In the genomic region with DNA sequence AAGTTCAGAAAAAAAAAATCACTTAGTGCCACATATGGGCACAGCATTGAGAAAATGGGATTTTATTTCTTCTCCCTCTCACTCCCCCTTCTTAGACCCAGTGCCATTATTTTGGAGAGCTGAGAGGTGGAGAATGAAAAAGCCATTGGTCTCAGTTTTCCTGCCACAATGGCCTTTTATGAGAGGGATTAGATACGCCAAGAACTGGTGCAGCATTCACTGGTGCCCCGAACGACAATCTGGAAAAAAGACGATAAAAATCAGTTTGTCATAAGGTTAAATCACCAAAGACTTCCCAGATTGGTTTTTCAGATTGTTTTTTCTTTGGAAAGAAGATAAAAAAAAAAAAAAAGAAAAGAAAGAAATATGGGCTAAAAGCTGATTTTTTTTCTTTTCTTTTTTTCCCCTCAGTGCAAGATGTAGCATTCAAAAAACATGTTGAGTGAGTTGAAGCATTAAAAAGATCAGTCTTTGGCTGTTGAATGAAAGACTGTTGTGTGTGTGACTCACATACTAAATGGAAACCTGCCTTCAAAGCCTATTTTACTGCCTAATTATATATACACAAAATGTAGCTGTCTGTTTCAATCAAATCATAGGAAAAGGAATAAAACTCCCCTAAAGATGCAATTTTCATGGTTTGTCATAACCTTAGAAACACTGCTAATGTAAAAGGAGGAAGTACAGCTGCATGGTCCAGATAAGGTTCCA, we compare ENCODE assay signal across 20 cellular contexts. TPM values are rescaled to one million over a fixed set of nuclear protein-coding genes. Genes with fewer than 3 reads are reported as not detected.
DNase-seq lines count a peak whose midpoint lies in the region; ATAC-seq and TF ChIP-seq lines count a peak whose summit lies in the region.
"Had no signal": no experiment of that assay in that cellular context is flagged by ENCODE, and none has a peak within 500 bp of the region (broad histone marks: within the 10 kb centered on the region; RNA-seq: fewer than 3 reads in every experiment).

No MANE protein-coding gene starts in this region.

- no peak for ATAC-seq in HG03108 (IDR thresholded peaks at IDR 0.05; ENCODE audit: unreplicated experiment)
- ATAC-seq: activated T-cell treated with anti-CD3 and anti-CD28 coated beads, Interleukin-2, amount 50 U/mL, for 4 hours; esophagus mucosa; HCT116; heart left ventricle; naive thymus-derived CD4-positive, alpha-beta T cell had no signal

- H3K4me1 Mint-ChIP-seq in activated T-helper 1 cell treated with anti-CD3 and anti-CD28 coated beads, Interleukin-12 subunit alpha, Interleukin-12 subunit beta, Interleukin-2, Interleukin-4 antibody, amounts not matched to agents 30 ng/mL and 10 ng/mL and 1 ng/mL, durations not matched to agents 14 hours and 24 hours and 36 hours (ENCODE audit: low read depth), result no peaks in the 10 kb centered on the region
- H3K4me1 Mint-ChIP-seq: activated CD4-positive, alpha-beta memory T cell treated with anti-CD3 and anti-CD28 coated beads, Interleukin-2, amount 10 ng/mL, durations not matched to agents 7 days and 5 days; activated naive CD8-positive, alpha-beta T cell treated with anti-CD3 and anti-CD28 coated beads for 36 hours had no signal

- no peaks in the 10 kb centered on the region for H3K27me3 ChIP-seq in BE2C
- H3K27me3 ChIP-seq: dorsolateral prefrontal cortex, heart left ventricle, testis had no signal

- H3K27me3 Mint-ChIP-seq in activated T-helper 1 cell treated with anti-CD3 and anti-CD28 coated beads, Interleukin-12 subunit alpha, Interleukin-12 subunit beta, Interleukin-2, Interleukin-4 antibody, amounts not matched to agents 30 ng/mL and 10 ng/mL and 1 ng/mL, durations not matched to agents 14 hours and 24 hours and 36 hours (ENCODE audit: insufficient read depth), result no peaks in the 10 kb centered on the region
- H3K27me3 Mint-ChIP-seq: activated CD4-positive, alpha-beta memory T cell treated with anti-CD3 and anti-CD28 coated beads, Interleukin-2, amount 10 ng/mL, durations not matched to agents 7 days and 5 days; progenitor cell of endocrine pancreas had no signal

- no peak overlapping the region for H3K4me3 ChIP-seq in BE2C (ENCODE audit: low read depth, low read length)
- H3K4me3 ChIP-seq: heart left ventricle, lung, testis had no signal

- peaks cover 14% of the 10 kb centered on the region for H3K4me1 ChIP-seq in BE2C
- H3K4me1 ChIP-seq: testis had no signal

- TF ChIP-seq CTCF in BE2C (IDR thresholded peaks at IDR 0.05; ENCODE audit: low read depth, low read length), result no peak

- no peaks in the 10 kb centered on the region for H3K36me3 Mint-ChIP-seq in activated T-helper 1 cell treated with anti-CD3 and anti-CD28 coated beads, Interleukin-12 subunit alpha, Interleukin-12 subunit beta, Interleukin-2, Interleukin-4 antibody, amounts not matched to agents 30 ng/mL and 10 ng/mL and 1 ng/mL, durations not matched to agents 14 hours and 24 hours and 36 hours (ENCODE audit: low read depth)
- H3K36me3 Mint-ChIP-seq: activated naive CD8-positive, alpha-beta T cell treated with anti-CD3 and anti-CD28 coated beads for 36 hours; naive thymus-derived CD4-positive, alpha-beta T cell had no signal

- no peak overlapping the region for H3K4me3 Mint-ChIP-seq in activated T-helper 1 cell treated with anti-CD3 and anti-CD28 coated beads, Interleukin-12 subunit alpha, Interleukin-12 subunit beta, Interleukin-2, Interleukin-4 antibody, amounts not matched to agents 30 ng/mL and 10 ng/mL and 1 ng/mL, durations not matched to agents 14 hours and 24 hours and 36 hours
- H3K4me3 Mint-ChIP-seq: activated CD4-positive, alpha-beta memory T cell treated with anti-CD3 and anti-CD28 coated beads, Interleukin-2, amount 10 ng/mL, durations not matched to agents 7 days and 5 days; activated naive CD8-positive, alpha-beta T cell treated with anti-CD3 and anti-CD28 coated beads for 36 hours; activated T-cell treated with anti-CD3 and anti-CD28 coated beads, Interleukin-2, amount 50 U/mL, for 4 hours; naive thymus-derived CD4-positive, alpha-beta T cell; T-helper 1 cell treated with Interleukin-12 subunit alpha and Interleukin-12 subunit beta and Interleukin-4 antibody, amounts not matched to agents 30 μg/mL and 1 μg/mL, for 36 hours had no signal

- no peaks in the 10 kb centered on the region for H3K9me3 ChIP-seq in BE2C
- H3K9me3 ChIP-seq: heart left ventricle, testis had no signal

- intact Hi-C loops in activated T-helper 1 cell treated with anti-CD3 and anti-CD28 coated beads, Interleukin-12 subunit alpha, Interleukin-12 subunit beta, Interleukin-2, Interleukin-4 antibody, amounts not matched to agents 30 ng/mL and 10 ng/mL and 1 ng/mL, durations not matched to agents 14 hours and 24 hours and 36 hours (cut with micrococcal nuclease), result no loop called here

- in situ Hi-C loops in SK-MEL-5 (cut with HindIII; ENCODE audit: low pct_unique_long_range_greater_than_20kb, low sequenced_read_pairs), result no loop called here

- no peaks in the 10 kb centered on the region for H3K36me3 ChIP-seq in BE2C
- H3K36me3 ChIP-seq: heart left ventricle had no signal

- peaks cover 3% of the 10 kb centered on the region for H3K9me3 Mint-ChIP-seq in activated T-helper 1 cell treated with anti-CD3 and anti-CD28 coated beads, Interleukin-12 subunit alpha, Interleukin-12 subunit beta, Interleukin-2, Interleukin-4 antibody, amounts not matched to agents 30 ng/mL and 10 ng/mL and 1 ng/mL, durations not matched to agents 14 hours and 24 hours and 36 hours
- H3K9me3 Mint-ChIP-seq: activated CD4-positive, alpha-beta memory T cell treated with anti-CD3 and anti-CD28 coated beads, Interleukin-2, amount 10 ng/mL, durations not matched to agents 7 days and 5 days; activated naive CD8-positive, alpha-beta T cell treated with anti-CD3 and anti-CD28 coated beads for 36 hours; activated T-cell treated with anti-CD3 and anti-CD28 coated beads, Interleukin-2, amount 50 U/mL, for 4 hours; T-helper 1 cell treated with Interleukin-12 subunit alpha and Interleukin-12 subunit beta and Interleukin-4 antibody, amounts not matched to agents 30 μg/mL and 1 μg/mL, for 36 hours had no signal

- peak; percentile 77 for DNase-seq in NCI-H1092 treated with DMSO at 0.1 percent for 48 hours (lab: John Stamatoyannopoulos, UW)
- peak; percentile 39 for DNase-seq in SK-MEL-5 (ENCODE audit: low read depth, low spot score)
- peak; percentile 51 for DNase-seq in foreskin melanocyte
- DNase-seq in pons (ENCODE audit: low spot score), result peak; percentile 88
- no peak for DNase-seq in BE2C
- DNase-seq in DMS53 treated with DMSO at 0.1 percent for 48 hours (lab: John Stamatoyannopoulos, UW; ENCODE audit: unreplicated experiment), result no peak
- no peak for DNase-seq in activated T-helper 1 cell treated with anti-CD3 and anti-CD28 coated beads, Interleukin-12 subunit alpha, Interleukin-12 subunit beta, Interleukin-2, Interleukin-4 antibody, amounts not matched to agents 30 ng/mL and 10 ng/mL and 1 ng/mL, durations not matched to agents 14 hours and 24 hours and 36 hours (ENCODE audit: low spot score)
- DNase-seq: activated CD4-positive, alpha-beta memory T cell treated with anti-CD3 and anti-CD28 coated beads, Interleukin-2, amount 10 ng/mL, durations not matched to agents 7 days and 5 days; activated naive CD8-positive, alpha-beta T cell treated with anti-CD3 and anti-CD28 coated beads for 36 hours; activated T-cell treated with anti-CD3 and anti-CD28 coated beads, Interleukin-2, amount 50 U/mL, for 4 hours; dorsolateral prefrontal cortex; heart left ventricle; naive thymus-derived CD4-positive, alpha-beta T cell; testis had no signal

- H3K27ac Mint-ChIP-seq in activated T-helper 1 cell treated with anti-CD3 and anti-CD28 coated beads, Interleukin-12 subunit alpha, Interleukin-12 subunit beta, Interleukin-2, Interleukin-4 antibody, amounts not matched to agents 30 ng/mL and 10 ng/mL and 1 ng/mL, durations not matched to agents 14 hours and 24 hours and 36 hours, result no peak overlapping the region
- H3K27ac Mint-ChIP-seq: activated CD4-positive, alpha-beta memory T cell treated with anti-CD3 and anti-CD28 coated beads, Interleukin-2, amount 10 ng/mL, durations not matched to agents 7 days and 5 days; activated naive CD8-positive, alpha-beta T cell treated with anti-CD3 and anti-CD28 coated beads for 36 hours; naive thymus-derived CD4-positive, alpha-beta T cell; progenitor cell of endocrine pancreas; T-helper 1 cell treated with Interleukin-12 subunit alpha and Interleukin-12 subunit beta and Interleukin-4 antibody, amounts not matched to agents 30 μg/mL and 1 μg/mL, for 36 hours had no signal

RNA-seq across cellular contexts. Expression of a gene that starts 27.0 kb away (rescaled TPM):
- 10.9 and 11.6 TPM in 2 replicates for total RNA-seq in SK-MEL-5 (2014; rRNA removed; shearing (Covaris generic))
- polyA plus RNA-seq in SK-MEL-5 (2015; cell fraction: cytosol; rRNA removed), result 7.6 and 12.4 TPM in 2 replicates
- polyA plus RNA-seq in SK-MEL-5 (2015; cell fraction: nucleus; rRNA removed), result 19.6 and 23.4 TPM in 2 replicates
- polyA plus RNA-seq in BE2C (2012; ENCODE audit: insufficient read depth, insufficient read length, low read depth), result 70.5 TPM
- not detected in 2 replicates for total RNA-seq in activated T-helper 1 cell treated with anti-CD3 and anti-CD28 coated beads, Interleukin-12 subunit alpha, Interleukin-12 subunit beta, Interleukin-2, Interleukin-4 antibody, amounts not matched to agents 30 ng/mL and 10 ng/mL and 1 ng/mL, durations not matched to agents 14 hours and 24 hours and 36 hours
- total RNA-seq: activated CD4-positive, alpha-beta memory T cell treated with anti-CD3 and anti-CD28 coated beads, Interleukin-2, amount 10 ng/mL, durations not matched to agents 7 days and 5 days had no signal
- polyA plus RNA-seq: naive thymus-derived CD4-positive, alpha-beta T cell had no signal

Comparison
In these comparisons a context has a peak if more than half of its experiments do, and no peak if none do; other contexts are left out.
1. DNase-seq: peak in NCI-H1092 treated with DMSO at 0.1 percent for 48 hours (single experiment), SK-MEL-5 (single experiment), foreskin melanocyte (single experiment) and pons (single experiment); none in BE2C (single experiment), DMS53 treated with DMSO at 0.1 percent for 48 hours (single experiment) and activated T-helper 1 cell treated with anti-CD3 and anti-CD28 coated beads, Interleukin-12 subunit alpha, Interleukin-12 subunit beta, Interleukin-2, Interleukin-4 antibody, amounts not matched to agents 30 ng/mL and 10 ng/mL and 1 ng/mL, durations not matched to agents 14 hours and 24 hours and 36 hours (single experiment).
2. RNA of a gene that starts 27.0 kb away (total RNA-seq): 10.9 to 11.6 TPM in SK-MEL-5; not detected in activated T-helper 1 cell treated with anti-CD3 and anti-CD28 coated beads, Interleukin-12 subunit alpha, Interleukin-12 subunit beta, Interleukin-2, Interleukin-4 antibody, amounts not matched to agents 30 ng/mL and 10 ng/mL and 1 ng/mL, durations not matched to agents 14 hours and 24 hours and 36 hours; every median in the first group is over 10 times any median in the second.